8 cellular contexts compared by ENCODE assay signal in the genomic region with DNA sequence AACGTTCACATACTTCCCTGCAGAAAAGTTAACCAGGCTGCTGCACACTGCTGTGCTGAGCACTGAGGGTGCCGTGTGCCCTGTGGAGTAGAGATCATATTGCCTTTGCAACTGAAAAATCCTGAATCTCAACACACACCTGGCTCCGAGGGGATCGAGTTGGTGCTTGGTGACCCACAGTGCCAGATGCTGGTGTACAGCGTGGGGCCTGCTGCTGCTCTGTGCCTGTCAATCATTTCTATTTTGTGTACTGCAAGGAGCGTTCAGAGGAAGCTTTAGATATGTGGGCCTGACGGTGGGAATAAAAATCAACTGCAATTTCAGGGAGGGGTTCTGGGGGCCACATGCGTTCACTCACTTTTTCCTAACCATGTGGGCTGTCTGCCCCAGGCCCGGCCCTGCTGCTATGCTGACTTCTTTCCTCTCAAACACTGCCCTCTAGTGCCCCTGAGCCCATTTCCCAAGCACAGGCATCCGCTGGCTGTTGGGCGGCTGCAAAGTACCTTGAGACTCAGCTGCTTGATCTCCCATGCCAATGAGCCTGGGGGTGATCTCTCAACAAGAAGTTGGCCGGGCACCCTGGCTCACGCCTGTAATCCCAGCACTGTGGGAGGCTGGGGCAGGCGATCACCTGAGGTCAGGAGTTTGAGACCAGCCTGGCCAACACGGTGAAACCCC. TPM values are rescaled to one million over a fixed set of nuclear protein-coding genes. Genes with fewer than 3 reads are reported as not detected.
DNase-seq lines count a peak whose midpoint lies in the region; ATAC-seq lines count a peak whose summit lies in the region.

No MANE protein-coding gene starts in this region.

- no peaks in the 10 kb centered on the region for H3K9me3 Mint-ChIP-seq in activated CD8-positive, alpha-beta T cell treated with anti-CD3 and anti-CD28 coated beads, Interleukin-2, amount 10 ng/mL, durations not matched to agents 7 days and 5 days (ENCODE audit: insufficient read depth)

- intact Hi-C loops in left cardiac atrium (cut with DNase I), result no loop called here

- H3K4me3 ChIP-seq in BLaER1, result no peak overlapping the region

- H4K20me1 ChIP-seq in BLaER1, result peaks cover 22% of the 10 kb centered on the region; the same call in 1 of the 2 replicates

- CTCF ChIA-PET in activated CD8-positive, alpha-beta T cell treated with anti-CD3 and anti-CD28 coated beads, Interleukin-2, amount 10 ng/mL, durations not matched to agents 7 days and 5 days (lab: Charles Lee), result interaction anchor here (0.9 to 3.0 kb wide), 5 partner anchors 9 to 174 kb away, joined by 3 to 19 read pairs (median 5); a partner anchor contains a TSS

- no peaks in the 10 kb centered on the region for H3K9me3 ChIP-seq in BLaER1

- H3K27ac Mint-ChIP-seq in activated CD8-positive, alpha-beta T cell treated with anti-CD3 and anti-CD28 coated beads, Interleukin-2, amount 10 ng/mL, durations not matched to agents 7 days and 5 days, result no peak overlapping the region

- no peaks in the 10 kb centered on the region for H3K27me3 ChIP-seq in BLaER1

- H3K36me3 Mint-ChIP-seq in activated CD8-positive, alpha-beta T cell treated with anti-CD3 and anti-CD28 coated beads, Interleukin-2, amount 10 ng/mL, durations not matched to agents 7 days and 5 days (ENCODE audit: low read depth), result peaks cover 17% of the 10 kb centered on the region

- peaks cover 57% of the 10 kb centered on the region for H3K4me1 ChIP-seq in BLaER1

- peak overlapping the region; percentile 52 for H3K27ac ChIP-seq in BLaER1

- H3K27me3 Mint-ChIP-seq in activated CD8-positive, alpha-beta T cell treated with anti-CD3 and anti-CD28 coated beads, Interleukin-2, amount 10 ng/mL, durations not matched to agents 7 days and 5 days (ENCODE audit: low read depth), result no peaks in the 10 kb centered on the region

- ATAC-seq in activated CD8-positive, alpha-beta T cell treated with anti-CD3 and anti-CD28 coated beads, Interleukin-2, amount 10 ng/mL, durations not matched to agents 7 days and 5 days, result peak; percentile 67
- ATAC-seq in left cardiac atrium, result peak; percentile 29 to 42
- no peak for ATAC-seq in GM21367 (IDR thresholded peaks at IDR 0.05; ENCODE audit: unreplicated experiment)
- ATAC-seq in HG03571 (IDR thresholded peaks at IDR 0.05; ENCODE audit: unreplicated experiment), result no peak

- DNase-seq in HuH-7 (ENCODE audit: low spot score) (peak; percentile 76), left cardiac atrium (no peak), NCI-H1105 (lab: John Stamatoyannopoulos, UW) (no peak)
- peak; percentile 44 for DNase-seq in activated CD8-positive, alpha-beta T cell treated with anti-CD3 and anti-CD28 coated beads, Interleukin-2, amount 10 ng/mL, durations not matched to agents 7 days and 5 days
- peak; percentile 28 for DNase-seq in stimulated activated CD4-positive, alpha-beta T cell treated with anti-CD3 and anti-CD28 coated beads, Interleukin-4, amount 100 ng/mL, for 24 hours

- H3K4me2 ChIP-seq in BLaER1, result peak overlapping the region; percentile 73

- H3K4me3 Mint-ChIP-seq in activated CD8-positive, alpha-beta T cell treated with anti-CD3 and anti-CD28 coated beads, Interleukin-2, amount 10 ng/mL, durations not matched to agents 7 days and 5 days, result no peak overlapping the region

- H3K4me1 Mint-ChIP-seq in activated CD8-positive, alpha-beta T cell treated with anti-CD3 and anti-CD28 coated beads, Interleukin-2, amount 10 ng/mL, durations not matched to agents 7 days and 5 days (ENCODE audit: low read depth), result peaks cover 9% of the 10 kb centered on the region

- POLR2A ChIA-PET in activated CD8-positive, alpha-beta T cell treated with anti-CD3 and anti-CD28 coated beads, Interleukin-2, amount 10 ng/mL, durations not matched to agents 7 days and 5 days (lab: Charles Lee), result interaction anchor here (1.0 to 2.2 kb wide), 2 partner anchors 9 to 11 kb away, joined by 3 to 7 read pairs; a partner anchor contains a TSS

- peak overlapping the region; percentile 71; the same call in 1 of the 2 replicates for H3K9ac ChIP-seq in BLaER1

- peaks cover 35% of the 10 kb centered on the region for H3K36me3 ChIP-seq in BLaER1

RNA-seq across cellular contexts. Expression of a gene that starts 9.7 kb away (rescaled TPM):
- 100 to 1,000 TPM; 171 to 181 TPM for total RNA-seq in activated CD8-positive, alpha-beta T cell treated with anti-CD3 and anti-CD28 coated beads, Interleukin-2, amount 10 ng/mL, durations not matched to agents 7 days and 5 days
- total RNA-seq in left cardiac atrium, result 10 to 100 TPM; 66.6 to 76.5 TPM

RNA-seq across cellular contexts. Expression of a gene that starts 24.0 kb away (rescaled TPM):
- total RNA-seq in activated CD8-positive, alpha-beta T cell treated with anti-CD3 and anti-CD28 coated beads, Interleukin-2, amount 10 ng/mL, durations not matched to agents 7 days and 5 days, result 1 to 10 TPM in 1 of 2 experiments, under 1 TPM in 1; 0.99 to 1.3 TPM
- 1 to 10 TPM; 1.9 to 3.0 TPM for total RNA-seq in left cardiac atrium

RNA-seq across cellular contexts. Expression of a gene that starts 24.3 kb away (rescaled TPM):
- total RNA-seq in activated CD8-positive, alpha-beta T cell treated with anti-CD3 and anti-CD28 coated beads, Interleukin-2, amount 10 ng/mL, durations not matched to agents 7 days and 5 days, result 1 to 10 TPM; 5.3 to 5.6 TPM
- total RNA-seq in left cardiac atrium, result 1 to 10 TPM; 3.3 to 5.4 TPM

RNA-seq across cellular contexts. Expression of a gene that starts 33.8 kb away (rescaled TPM):
- total RNA-seq in activated CD8-positive, alpha-beta T cell treated with anti-CD3 and anti-CD28 coated beads, Interleukin-2, amount 10 ng/mL, durations not matched to agents 7 days and 5 days, result not detected
- 10 to 100 TPM; 13.0 to 25.0 TPM for total RNA-seq in left cardiac atrium

Comparison
In these comparisons a context has a peak if more than half of its experiments do, and no peak if none do; other contexts are left out.
1. DNase-seq: peak in HuH-7 (single experiment), activated CD8-positive, alpha-beta T cell treated with anti-CD3 and anti-CD28 coated beads, Interleukin-2, amount 10 ng/mL, durations not matched to agents 7 days and 5 days (single experiment) and stimulated activated CD4-positive, alpha-beta T cell treated with anti-CD3 and anti-CD28 coated beads, Interleukin-4, amount 100 ng/mL, for 24 hours (single experiment); none in left cardiac atrium (single experiment) and NCI-H1105 (single experiment).
2. ATAC-seq: peak in activated CD8-positive, alpha-beta T cell treated with anti-CD3 and anti-CD28 coated beads, Interleukin-2, amount 10 ng/mL, durations not matched to agents 7 days and 5 days (single experiment) and left cardiac atrium (2 of 2); none in GM21367 (single experiment) and HG03571 (single experiment).